1 cellular context compared by ENCODE assay signal in the genomic region with DNA sequence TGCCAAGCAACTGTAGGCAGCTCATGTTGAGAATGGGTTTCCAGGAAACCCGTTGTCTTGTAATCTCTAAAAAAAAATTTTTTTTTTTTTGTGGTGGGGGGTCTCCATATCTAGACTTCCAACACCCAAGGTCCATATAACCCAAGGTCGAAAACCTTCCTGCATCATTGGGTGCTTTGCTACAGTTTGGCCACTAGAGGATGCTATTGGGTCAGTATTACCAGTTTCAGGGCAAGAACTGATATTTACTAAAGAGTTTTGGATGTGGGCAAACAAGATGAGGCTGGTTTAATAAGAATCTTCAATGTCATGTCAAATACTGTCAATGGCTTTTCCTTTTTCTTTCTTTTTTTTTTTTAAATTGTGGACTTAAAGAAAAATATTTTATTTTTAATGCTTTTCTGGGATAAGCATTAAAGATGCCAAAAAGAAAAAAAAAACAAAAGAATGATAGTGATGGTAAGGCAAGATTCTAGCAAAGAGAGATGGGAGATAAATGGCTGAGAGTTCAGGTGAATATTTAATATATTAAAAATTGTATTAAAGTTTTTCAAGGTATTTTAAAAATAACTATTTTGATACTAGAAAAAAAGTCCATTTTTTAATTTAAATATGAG.
TF ChIP-seq lines count a peak whose summit lies in the region.

No MANE protein-coding gene starts in this region.

TF ChIP-seq in HCT116, 20 proteins besides CTCF, POLR2A, EP300 and RAD21 (continued from another document):
- TF ChIP-seq, protein P1, sequence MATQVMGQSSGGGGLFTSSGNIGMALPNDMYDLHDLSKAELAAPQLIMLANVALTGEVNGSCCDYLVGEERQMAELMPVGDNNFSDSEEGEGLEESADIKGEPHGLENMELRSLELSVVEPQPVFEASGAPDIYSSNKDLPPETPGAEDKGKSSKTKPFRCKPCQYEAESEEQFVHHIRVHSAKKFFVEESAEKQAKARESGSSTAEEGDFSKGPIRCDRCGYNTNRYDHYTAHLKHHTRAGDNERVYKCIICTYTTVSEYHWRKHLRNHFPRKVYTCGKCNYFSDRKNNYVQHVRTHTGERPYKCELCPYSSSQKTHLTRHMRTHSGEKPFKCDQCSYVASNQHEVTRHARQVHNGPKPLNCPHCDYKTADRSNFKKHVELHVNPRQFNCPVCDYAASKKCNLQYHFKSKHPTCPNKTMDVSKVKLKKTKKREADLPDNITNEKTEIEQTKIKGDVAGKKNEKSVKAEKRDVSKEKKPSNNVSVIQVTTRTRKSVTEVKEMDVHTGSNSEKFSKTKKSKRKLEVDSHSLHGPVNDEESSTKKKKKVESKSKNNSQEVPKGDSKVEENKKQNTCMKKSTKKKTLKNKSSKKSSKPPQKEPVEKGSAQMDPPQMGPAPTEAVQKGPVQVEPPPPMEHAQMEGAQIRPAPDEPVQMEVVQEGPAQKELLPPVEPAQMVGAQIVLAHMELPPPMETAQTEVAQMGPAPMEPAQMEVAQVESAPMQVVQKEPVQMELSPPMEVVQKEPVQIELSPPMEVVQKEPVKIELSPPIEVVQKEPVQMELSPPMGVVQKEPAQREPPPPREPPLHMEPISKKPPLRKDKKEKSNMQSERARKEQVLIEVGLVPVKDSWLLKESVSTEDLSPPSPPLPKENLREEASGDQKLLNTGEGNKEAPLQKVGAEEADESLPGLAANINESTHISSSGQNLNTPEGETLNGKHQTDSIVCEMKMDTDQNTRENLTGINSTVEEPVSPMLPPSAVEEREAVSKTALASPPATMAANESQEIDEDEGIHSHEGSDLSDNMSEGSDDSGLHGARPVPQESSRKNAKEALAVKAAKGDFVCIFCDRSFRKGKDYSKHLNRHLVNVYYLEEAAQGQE (IDR thresholded peaks at IDR 0.05; ENCODE audit: low read depth), result no peak
- no peak for TF ChIP-seq SIN3A (IDR thresholded peaks at IDR 0.05; ENCODE audit: low read depth)
- TF ChIP-seq, protein P2, sequence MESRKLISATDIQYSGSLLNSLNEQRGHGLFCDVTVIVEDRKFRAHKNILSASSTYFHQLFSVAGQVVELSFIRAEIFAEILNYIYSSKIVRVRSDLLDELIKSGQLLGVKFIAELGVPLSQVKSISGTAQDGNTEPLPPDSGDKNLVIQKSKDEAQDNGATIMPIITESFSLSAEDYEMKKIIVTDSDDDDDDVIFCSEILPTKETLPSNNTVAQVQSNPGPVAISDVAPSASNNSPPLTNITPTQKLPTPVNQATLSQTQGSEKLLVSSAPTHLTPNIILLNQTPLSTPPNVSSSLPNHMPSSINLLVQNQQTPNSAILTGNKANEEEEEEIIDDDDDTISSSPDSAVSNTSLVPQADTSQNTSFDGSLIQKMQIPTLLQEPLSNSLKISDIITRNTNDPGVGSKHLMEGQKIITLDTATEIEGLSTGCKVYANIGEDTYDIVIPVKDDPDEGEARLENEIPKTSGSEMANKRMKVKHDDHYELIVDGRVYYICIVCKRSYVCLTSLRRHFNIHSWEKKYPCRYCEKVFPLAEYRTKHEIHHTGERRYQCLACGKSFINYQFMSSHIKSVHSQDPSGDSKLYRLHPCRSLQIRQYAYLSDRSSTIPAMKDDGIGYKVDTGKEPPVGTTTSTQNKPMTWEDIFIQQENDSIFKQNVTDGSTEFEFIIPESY (IDR thresholded peaks at IDR 0.05; ENCODE audit: extremely low read depth, insufficient replicate concordance, low read length), result no peak
TF ChIP-seq in HCT116: peak in this region for 0.
